Comparison of ENCODE assay signal across 2 cellular contexts in the genomic region with DNA sequence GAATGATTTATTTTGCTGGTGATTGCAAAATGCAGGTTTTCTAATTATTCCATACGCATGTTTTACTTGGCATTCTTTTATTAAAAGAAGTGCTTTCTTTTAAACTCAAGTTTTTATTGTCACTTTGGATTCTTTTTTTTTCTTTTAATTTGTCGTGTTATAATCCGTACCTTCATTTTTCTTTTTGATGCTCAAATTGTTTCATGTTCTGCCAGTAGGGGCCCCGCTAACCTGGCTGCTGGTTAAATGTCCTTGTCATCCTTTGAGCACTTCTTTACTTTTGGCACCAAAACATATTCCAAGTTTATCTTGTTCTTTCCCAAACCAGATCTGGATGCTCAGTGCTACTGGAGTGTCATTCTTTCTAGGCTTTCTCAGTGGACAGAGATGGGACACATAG.
TF ChIP-seq lines count a peak whose summit lies in the region.

No MANE protein-coding gene starts in this region.

TF ChIP-seq in GM23338, 12 proteins besides CTCF, POLR2A, EP300 and RAD21:
- no peak for TF ChIP-seq EZH2phosphoT487 (IDR thresholded peaks at IDR 0.05; ENCODE audit: unreplicated experiment)

TF ChIP-seq in K562, 482 proteins besides CTCF, POLR2A, EP300 and RAD21:
- TF ChIP-seq, protein P1, sequence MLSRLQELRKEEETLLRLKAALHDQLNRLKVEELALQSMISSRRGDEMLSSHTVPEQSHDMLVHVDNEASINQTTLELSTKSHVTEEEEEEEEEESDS (CRISPR knock-in tag; IDR thresholded peaks at IDR 0.05): no peak
- no peak for TF ChIP-seq SRF (CRISPR knock-in tag; IDR thresholded peaks at IDR 0.05)
- TF ChIP-seq CCNT2 (IDR thresholded peaks at IDR 0.05; ENCODE audit: borderline replicate concordance, extremely low read depth, insufficient read length, low read depth, low read length): no peak
- TF ChIP-seq, protein P2, sequence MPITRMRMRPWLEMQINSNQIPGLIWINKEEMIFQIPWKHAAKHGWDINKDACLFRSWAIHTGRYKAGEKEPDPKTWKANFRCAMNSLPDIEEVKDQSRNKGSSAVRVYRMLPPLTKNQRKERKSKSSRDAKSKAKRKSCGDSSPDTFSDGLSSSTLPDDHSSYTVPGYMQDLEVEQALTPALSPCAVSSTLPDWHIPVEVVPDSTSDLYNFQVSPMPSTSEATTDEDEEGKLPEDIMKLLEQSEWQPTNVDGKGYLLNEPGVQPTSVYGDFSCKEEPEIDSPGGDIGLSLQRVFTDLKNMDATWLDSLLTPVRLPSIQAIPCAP (CRISPR knock-in tag; IDR thresholded peaks at IDR 0.05; ENCODE audit: borderline replicate concordance): no peak
- TF ChIP-seq ZNF707 (CRISPR knock-in tag; conservative IDR thresholded peaks at IDR 0.05): no peak
- no peak for TF ChIP-seq ATF7 (IDR thresholded peaks at IDR 0.05)
- TF ChIP-seq SAFB2 (IDR thresholded peaks at IDR 0.05; ENCODE audit: borderline replicate concordance, low read depth, low read length, severe bottlenecking): no peak
- TF ChIP-seq NEUROD1 (IDR thresholded peaks at IDR 0.05; ENCODE audit: borderline replicate concordance, low read depth, low read length, partially characterized antibody): no peak
- TF ChIP-seq, protein P3, sequence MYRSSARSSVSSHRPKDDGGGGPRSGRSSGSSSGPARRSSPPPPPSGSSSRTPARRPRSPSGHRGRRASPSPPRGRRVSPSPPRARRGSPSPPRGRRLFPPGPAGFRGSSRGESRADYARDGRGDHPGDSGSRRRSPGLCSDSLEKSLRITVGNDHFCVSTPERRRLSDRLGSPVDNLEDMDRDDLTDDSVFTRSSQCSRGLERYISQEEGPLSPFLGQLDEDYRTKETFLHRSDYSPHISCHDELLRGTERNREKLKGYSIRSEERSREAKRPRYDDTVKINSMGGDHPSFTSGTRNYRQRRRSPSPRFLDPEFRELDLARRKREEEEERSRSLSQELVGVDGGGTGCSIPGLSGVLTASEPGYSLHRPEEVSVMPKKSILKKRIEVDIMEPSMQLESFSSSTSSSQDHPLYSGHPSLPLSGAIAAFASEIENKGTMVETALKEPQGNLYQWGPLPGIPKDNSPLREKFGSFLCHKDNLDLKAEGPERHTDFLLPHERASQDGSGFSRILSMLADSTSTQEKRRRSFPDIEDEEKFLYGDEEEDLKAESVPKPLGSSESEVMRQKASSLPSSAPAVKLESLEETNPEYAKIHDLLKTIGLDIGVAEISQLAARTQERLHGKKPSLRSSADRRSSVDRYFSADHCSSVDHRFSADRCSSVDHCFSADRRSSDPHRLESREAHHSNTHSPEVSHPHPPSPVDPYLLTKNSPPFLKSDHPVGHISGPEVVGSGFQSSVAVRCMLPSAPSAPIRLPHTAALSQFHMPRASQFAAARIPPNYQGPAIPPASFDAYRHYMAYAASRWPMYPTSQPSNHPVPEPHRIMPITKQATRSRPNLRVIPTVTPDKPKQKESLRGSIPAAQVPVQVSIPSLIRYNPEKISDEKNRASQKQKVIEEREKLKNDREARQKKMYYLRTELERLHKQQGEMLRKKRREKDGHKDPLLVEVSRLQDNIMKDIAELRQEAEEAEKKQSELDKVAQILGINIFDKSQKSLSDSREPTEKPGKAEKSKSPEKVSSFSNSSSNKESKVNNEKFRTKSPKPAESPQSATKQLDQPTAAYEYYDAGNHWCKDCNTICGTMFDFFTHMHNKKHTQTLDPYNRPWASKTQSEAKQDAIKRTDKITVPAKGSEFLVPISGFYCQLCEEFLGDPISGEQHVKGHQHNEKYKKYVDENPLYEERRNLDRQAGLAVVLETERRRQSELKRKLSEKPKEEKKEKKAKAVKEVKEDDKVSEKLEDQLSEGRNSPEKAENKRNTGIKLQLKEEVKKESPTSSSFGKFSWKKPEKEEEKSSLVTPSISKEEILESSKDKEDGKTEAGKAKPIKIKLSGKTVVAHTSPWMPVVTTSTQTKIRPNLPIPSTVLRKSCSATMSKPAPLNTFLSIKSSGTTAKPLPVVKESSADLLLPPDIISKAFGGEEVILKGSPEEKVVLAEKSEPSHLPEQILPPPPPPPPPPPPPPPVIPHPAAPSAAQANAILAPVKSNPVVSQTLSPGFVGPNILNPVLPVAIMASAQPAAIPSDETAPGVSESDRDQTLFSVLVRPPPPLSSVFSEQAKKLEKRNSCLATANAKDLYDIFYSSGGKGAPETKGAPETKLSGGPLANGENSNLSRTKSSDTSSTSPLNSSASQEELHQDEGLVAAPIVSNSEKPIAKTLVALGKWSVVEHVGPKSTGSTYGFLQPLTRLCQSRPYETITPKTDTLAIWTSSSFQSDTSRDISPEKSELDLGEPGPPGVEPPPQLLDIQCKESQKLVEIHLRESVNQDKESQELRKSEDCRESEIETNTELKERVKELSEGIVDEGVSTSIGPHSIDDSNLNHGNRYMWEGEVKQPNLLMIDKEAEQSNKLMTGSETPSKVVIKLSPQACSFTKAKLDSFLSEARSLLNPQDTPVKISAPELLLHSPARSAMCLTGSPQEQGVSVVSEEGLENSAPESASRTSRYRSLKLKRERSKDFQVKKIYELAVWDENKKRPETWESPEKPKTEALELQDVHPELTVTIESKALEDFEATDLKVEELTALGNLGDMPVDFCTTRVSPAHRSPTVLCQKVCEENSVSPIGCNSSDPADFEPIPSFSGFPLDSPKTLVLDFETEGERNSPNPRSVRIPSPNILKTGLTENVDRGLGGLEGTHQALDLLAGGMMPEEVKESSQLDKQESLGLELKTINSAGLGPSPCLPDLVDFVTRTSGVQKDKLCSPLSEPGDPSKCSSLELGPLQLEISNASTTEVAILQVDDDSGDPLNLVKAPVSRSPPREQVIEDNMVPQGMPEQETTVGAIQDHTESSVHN (IDR thresholded peaks at IDR 0.05; ENCODE audit: borderline replicate concordance in 1 of 2, low read depth in 1 of 2): no peak
- TF ChIP-seq, protein P4, sequence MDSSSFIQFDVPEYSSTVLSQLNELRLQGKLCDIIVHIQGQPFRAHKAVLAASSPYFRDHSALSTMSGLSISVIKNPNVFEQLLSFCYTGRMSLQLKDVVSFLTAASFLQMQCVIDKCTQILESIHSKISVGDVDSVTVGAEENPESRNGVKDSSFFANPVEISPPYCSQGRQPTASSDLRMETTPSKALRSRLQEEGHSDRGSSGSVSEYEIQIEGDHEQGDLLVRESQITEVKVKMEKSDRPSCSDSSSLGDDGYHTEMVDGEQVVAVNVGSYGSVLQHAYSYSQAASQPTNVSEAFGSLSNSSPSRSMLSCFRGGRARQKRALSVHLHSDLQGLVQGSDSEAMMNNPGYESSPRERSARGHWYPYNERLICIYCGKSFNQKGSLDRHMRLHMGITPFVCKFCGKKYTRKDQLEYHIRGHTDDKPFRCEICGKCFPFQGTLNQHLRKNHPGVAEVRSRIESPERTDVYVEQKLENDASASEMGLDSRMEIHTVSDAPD (CRISPR knock-in tag; IDR thresholded peaks at IDR 0.05): no peak
- TF ChIP-seq ZNF165 (CRISPR knock-in tag; IDR thresholded peaks at IDR 0.05; ENCODE audit: borderline replicate concordance): no peak
- TF ChIP-seq ZNF551 (CRISPR knock-in tag; IDR thresholded peaks at IDR 0.05): no peak
- TF ChIP-seq ZNF785 (CRISPR knock-in tag; IDR thresholded peaks at IDR 0.05): no peak
- no peak for TF ChIP-seq ZNF445 (CRISPR knock-in tag; IDR thresholded peaks at IDR 0.05; ENCODE audit: low read depth)
- TF ChIP-seq TRIM28 (IDR thresholded peaks at IDR 0.05): no peak
- TF ChIP-seq, protein P5, sequence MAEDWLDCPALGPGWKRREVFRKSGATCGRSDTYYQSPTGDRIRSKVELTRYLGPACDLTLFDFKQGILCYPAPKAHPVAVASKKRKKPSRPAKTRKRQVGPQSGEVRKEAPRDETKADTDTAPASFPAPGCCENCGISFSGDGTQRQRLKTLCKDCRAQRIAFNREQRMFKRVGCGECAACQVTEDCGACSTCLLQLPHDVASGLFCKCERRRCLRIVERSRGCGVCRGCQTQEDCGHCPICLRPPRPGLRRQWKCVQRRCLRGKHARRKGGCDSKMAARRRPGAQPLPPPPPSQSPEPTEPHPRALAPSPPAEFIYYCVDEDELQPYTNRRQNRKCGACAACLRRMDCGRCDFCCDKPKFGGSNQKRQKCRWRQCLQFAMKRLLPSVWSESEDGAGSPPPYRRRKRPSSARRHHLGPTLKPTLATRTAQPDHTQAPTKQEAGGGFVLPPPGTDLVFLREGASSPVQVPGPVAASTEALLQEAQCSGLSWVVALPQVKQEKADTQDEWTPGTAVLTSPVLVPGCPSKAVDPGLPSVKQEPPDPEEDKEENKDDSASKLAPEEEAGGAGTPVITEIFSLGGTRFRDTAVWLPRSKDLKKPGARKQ (CRISPR knock-in tag; IDR thresholded peaks at IDR 0.05): no peak
